In genomic region chr16:280991-281659, GRCh38 we compare ENCODE assay signal across 1 cellular context.
TF ChIP-seq lines count a peak whose summit lies in the region.

No MANE protein-coding gene starts in this region.

TF ChIP-seq in IMR-90, 13 proteins besides CTCF, POLR2A, EP300 and RAD21:
- TF ChIP-seq RCOR1 (IDR thresholded peaks at IDR 0.05; ENCODE audit: insufficient replicate concordance, low read length) (no peak), CEBPB (IDR thresholded peaks at IDR 0.05; ENCODE audit: low read depth, low read length) (no peak), NFE2L2 (IDR thresholded peaks at IDR 0.05; ENCODE audit: low read depth, low read length) (no peak), MXI1 (IDR thresholded peaks at IDR 0.05; ENCODE audit: borderline replicate concordance, low read depth, low read length) (no peak), USF2 (IDR thresholded peaks at IDR 0.05; ENCODE audit: low read depth, low read length) (no peak), ELK1 (IDR thresholded peaks at IDR 0.05; ENCODE audit: borderline replicate concordance, low read depth, low read length) (no peak), MAFK (IDR thresholded peaks at IDR 0.05; ENCODE audit: low read depth, low read length) (no peak), MAZ (IDR thresholded peaks at IDR 0.05; ENCODE audit: borderline replicate concordance, low read depth, low read length) (no peak), SMC3 (IDR thresholded peaks at IDR 0.05; ENCODE audit: low read depth, low read length) (no peak), RFX5 (IDR thresholded peaks at IDR 0.05; ENCODE audit: low read depth, low read length) (no peak), FOS (IDR thresholded peaks at IDR 0.05; ENCODE audit: low read depth, low read length) (no peak), CHD1 (IDR thresholded peaks at IDR 0.05; ENCODE audit: low read depth, low read length) (no peak), BHLHE40 (IDR thresholded peaks at IDR 0.05; ENCODE audit: low read depth, low read length) (no peak)
